Comparison of ENCODE assay signal across 8 cellular contexts in genomic region chr21:46323710-46324389, GRCh38. TPM values are rescaled to one million over a fixed set of nuclear protein-coding genes. Genes with fewer than 3 reads are reported as not detected.
A peak's percentile ranks its signal among the peaks of the same experiment; 100 is the strongest.
DNase-seq lines count a peak whose midpoint lies in the region; ATAC-seq and TF ChIP-seq lines count a peak whose summit lies in the region.

C21orf58 (minus strand) TSS chr21:46323870; CDS start chr21:46322738, 1,132 bp downstream.
PCNT (plus strand) TSS chr21:46324156; CDS start chr21:46324229, 73 bp downstream.

- DNase-seq in NCI-H1694 treated with DMSO at 0.1 percent for 48 hours (lab: John Stamatoyannopoulos, UW) (peak; percentile 94), amniotic stem cell (lab: John Stamatoyannopoulos, UW) (peak; percentile 91), left ventricle myocardium superior (peak; percentile 100), progenitor cell of endocrine pancreas (ENCODE audit: low spot score, unreplicated experiment) (peak; percentile 95), ureter (ENCODE audit: low spot score) (peak; percentile 97)

- intact Hi-C loops in left ventricle myocardium superior (cut with micrococcal nuclease), result no loop called here

- peak within 1 kb of the TSS; percentile 98 for H3K27ac Mint-ChIP-seq in T-helper 1 cell treated with Interleukin-12 subunit alpha and Interleukin-12 subunit beta and Interleukin-4 antibody, amounts not matched to agents 30 μg/mL and 1 μg/mL, for 36 hours
- peak within 1 kb of the TSS; percentile 99 for H3K27ac Mint-ChIP-seq in progenitor cell of endocrine pancreas

- peaks cover 20% of the 10 kb centered on the region for H3K36me3 Mint-ChIP-seq in T-helper 1 cell treated with Interleukin-12 subunit alpha and Interleukin-12 subunit beta and Interleukin-4 antibody, amounts not matched to agents 30 μg/mL and 1 μg/mL, for 36 hours (ENCODE audit: low read depth)
- H3K36me3 Mint-ChIP-seq in progenitor cell of endocrine pancreas (ENCODE audit: insufficient read depth), result peaks cover 10% of the 10 kb centered on the region

- H3K9me3 Mint-ChIP-seq in T-helper 1 cell treated with Interleukin-12 subunit alpha and Interleukin-12 subunit beta and Interleukin-4 antibody, amounts not matched to agents 30 μg/mL and 1 μg/mL, for 36 hours, result no peaks in the 10 kb centered on the region
- no peaks in the 10 kb centered on the region for H3K9me3 Mint-ChIP-seq in progenitor cell of endocrine pancreas (ENCODE audit: low read depth)

- no peaks in the 10 kb centered on the region for H3K27me3 Mint-ChIP-seq in T-helper 1 cell treated with Interleukin-12 subunit alpha and Interleukin-12 subunit beta and Interleukin-4 antibody, amounts not matched to agents 30 μg/mL and 1 μg/mL, for 36 hours (ENCODE audit: low read depth)
- H3K27me3 Mint-ChIP-seq in progenitor cell of endocrine pancreas, result no peaks in the 10 kb centered on the region

- no peak for TF ChIP-seq CTCF in progenitor cell of endocrine pancreas (IDR thresholded peaks at IDR 0.05; ENCODE audit: unreplicated experiment)

- peaks cover 37% of the 10 kb centered on the region for H3K4me1 Mint-ChIP-seq in T-helper 1 cell treated with Interleukin-12 subunit alpha and Interleukin-12 subunit beta and Interleukin-4 antibody, amounts not matched to agents 30 μg/mL and 1 μg/mL, for 36 hours (ENCODE audit: low read depth)
- H3K4me1 Mint-ChIP-seq in progenitor cell of endocrine pancreas (ENCODE audit: low read depth), result peaks cover 26% of the 10 kb centered on the region

- ATAC-seq in GM18498 (IDR thresholded peaks at IDR 0.05; ENCODE audit: unreplicated experiment) (peak; percentile 78), HG02938 (IDR thresholded peaks at IDR 0.05; ENCODE audit: unreplicated experiment) (peak; percentile 77), left ventricle myocardium superior (peak; percentile 93)

- H3K4me3 Mint-ChIP-seq in T-helper 1 cell treated with Interleukin-12 subunit alpha and Interleukin-12 subunit beta and Interleukin-4 antibody, amounts not matched to agents 30 μg/mL and 1 μg/mL, for 36 hours, result peak within 1 kb of the TSS; percentile 98
- H3K4me3 Mint-ChIP-seq in progenitor cell of endocrine pancreas (ENCODE audit: low read depth), result peak within 1 kb of the TSS; percentile 88

RNA-seq across cellular contexts. Expression of gene C21orf58, which starts in this region (rescaled TPM):
- total RNA-seq in left ventricle myocardium superior (1.2 TPM), progenitor cell of endocrine pancreas (28.6 and 31.5 TPM in 2 replicates), ureter (2.2 TPM)

RNA-seq across cellular contexts. Expression of gene PCNT, which starts in this region (rescaled TPM):
- total RNA-seq in left ventricle myocardium superior, result 36.4 TPM
- 47.2 and 53.3 TPM in 2 replicates for total RNA-seq in progenitor cell of endocrine pancreas
- 28.5 TPM for total RNA-seq in ureter

Comparison
In these comparisons a context has a peak if more than half of its experiments do, and no peak if none do; other contexts are left out.
1. Peak in every context shown above with its lines: DNase-seq and ATAC-seq.